In genomic region chr16:28210979-28211505, GRCh38 we compare ENCODE assay signal across 8 cellular contexts. TPM values are rescaled to one million over a fixed set of nuclear protein-coding genes. Genes with fewer than 3 reads are reported as not detected.
DNase-seq lines count a peak whose midpoint lies in the region; ATAC-seq and TF ChIP-seq lines count a peak whose summit lies in the region.

No MANE protein-coding gene starts in this region.

- H3K27ac ChIP-seq in GM23338 (ENCODE audit: low read depth) = no peak overlapping the region
- peak overlapping the region; percentile 52 for H3K27ac ChIP-seq in layer of hippocampus (ENCODE audit: low read depth, low read length)

- H2AFZ ChIP-seq in GM23338 = peak overlapping the region; percentile 32; the same call in 1 of the 2 replicates

- H3K4me3 ChIP-seq in GM23338 (peak overlapping the region; percentile 90), choroid plexus epithelial cell (ENCODE audit: low read depth, low read length) (peak overlapping the region; percentile 83)

- no peaks in the 10 kb centered on the region for H3K27me3 ChIP-seq in GM23338 (ENCODE audit: insufficient read depth)
- no peaks in the 10 kb centered on the region for H3K27me3 ChIP-seq in layer of hippocampus (ENCODE audit: control insufficient read depth, insufficient read depth, low read length)

- peaks cover 29% of the 10 kb centered on the region for H4K20me1 ChIP-seq in GM23338 (replicated peaks; ENCODE audit: insufficient read depth)

- H3K79me2 ChIP-seq in GM23338 (replicated peaks; ENCODE audit: insufficient read depth) = peaks cover 53% of the 10 kb centered on the region

- intact Hi-C loops in activated CD4-positive, alpha-beta T cell treated with anti-CD3 and anti-CD28 coated beads for 36 hours (cut with DNase I, micrococcal nuclease) = loop anchor here (1.0 to 5.0 kb wide), 8 partner anchors 16 to 1596 kb away; partner anchors contain the start of genes ATXN2L (in 1 of the 2) and MAZ (in 1 of the 2)

- H3K9me2 ChIP-seq in GM23338 (ENCODE audit: insufficient read depth) = peaks cover 6% of the 10 kb centered on the region; the same call in 1 of the 2 replicates

- peak; percentile 27 for DNase-seq in DMS79 (lab: John Stamatoyannopoulos, UW)
- DNase-seq in GM23338 (ENCODE audit: low spot score) = peak; percentile 58
- peak; percentile 33 for DNase-seq in NCI-H1694 (lab: John Stamatoyannopoulos, UW)
- peak; percentile 87 for DNase-seq in activated CD4-positive, alpha-beta T cell treated with anti-CD3 and anti-CD28 coated beads for 36 hours
- DNase-seq in choroid plexus epithelial cell (ENCODE audit: low read depth) = peak; percentile 71
- peak; percentile 66 to 68 for DNase-seq in stimulated activated CD4-positive, alpha-beta T cell treated with anti-CD3 and anti-CD28 coated beads, Interleukin-15, amount 100 ng/mL, for 48 hours (ENCODE audit: low read depth in 2 of 2)

- H3K27me3 Mint-ChIP-seq in GM23338 (ENCODE audit: insufficient read depth, low read depth, poor library complexity) = peaks cover 4% of the 10 kb centered on the region
- H3K27me3 Mint-ChIP-seq in activated CD4-positive, alpha-beta T cell treated with anti-CD3 and anti-CD28 coated beads for 36 hours = no peaks in the 10 kb centered on the region

- peaks cover 7% of the 10 kb centered on the region; the same call in 1 of the 2 replicates for H3F3A ChIP-seq in GM23338 (replicated peaks; ENCODE audit: low read depth)

- peaks cover 16% of the 10 kb centered on the region for H3K36me3 ChIP-seq in GM23338 (ENCODE audit: insufficient read depth)

- H3K36me3 Mint-ChIP-seq in GM23338 (ENCODE audit: low read depth) = peaks cover 29% of the 10 kb centered on the region
- peaks cover 38% of the 10 kb centered on the region for H3K36me3 Mint-ChIP-seq in activated CD4-positive, alpha-beta T cell treated with anti-CD3 and anti-CD28 coated beads for 36 hours (ENCODE audit: low read depth)

- peak overlapping the region; percentile 76 for H3K4me3 Mint-ChIP-seq in GM23338
- H3K4me3 Mint-ChIP-seq in activated CD4-positive, alpha-beta T cell treated with anti-CD3 and anti-CD28 coated beads for 36 hours = peak overlapping the region; percentile 96

- peaks cover 22% of the 10 kb centered on the region for H3K4me1 Mint-ChIP-seq in GM23338
- H3K4me1 Mint-ChIP-seq in activated CD4-positive, alpha-beta T cell treated with anti-CD3 and anti-CD28 coated beads for 36 hours = peaks cover 37% of the 10 kb centered on the region

- peak overlapping the region; percentile 100 for H3K4me2 ChIP-seq in GM23338

- no peaks in the 10 kb centered on the region; the same call in 2 of the 3 replicates for H3K9me3 Mint-ChIP-seq in GM23338
- H3K9me3 Mint-ChIP-seq in activated CD4-positive, alpha-beta T cell treated with anti-CD3 and anti-CD28 coated beads for 36 hours (ENCODE audit: low read depth) = peaks cover 2% of the 10 kb centered on the region

- 0 out of 2 replicates have a peak overlapping the region, but pooled peaks have one; percentile 36 for H3K27ac Mint-ChIP-seq in GM23338
- peak overlapping the region; percentile 95 for H3K27ac Mint-ChIP-seq in activated CD4-positive, alpha-beta T cell treated with anti-CD3 and anti-CD28 coated beads for 36 hours

- POLR2A ChIA-PET in activated CD4-positive, alpha-beta T cell treated with anti-CD3 and anti-CD28 coated beads for 36 hours (lab: Charles Lee) = interaction anchor here (0.9 to 5.0 kb wide), 3 partner anchors 9 to 17 kb away, joined by 3 to 36 read pairs (median 4); no protein-coding TSS in a partner anchor

- peaks cover 21% of the 10 kb centered on the region for H3K4me1 ChIP-seq in GM23338 (ENCODE audit: insufficient read depth)

- ATAC-seq in GM23338 (peak; percentile 69), HG03378 (IDR thresholded peaks at IDR 0.05; ENCODE audit: unreplicated experiment) (no peak)
- peak; percentile 69 for ATAC-seq in activated CD4-positive, alpha-beta T cell treated with anti-CD3 and anti-CD28 coated beads for 36 hours

- CTCF ChIA-PET in activated CD4-positive, alpha-beta T cell treated with anti-CD3 and anti-CD28 coated beads for 36 hours (lab: Charles Lee) = interaction anchor here (0.6 to 2.2 kb wide), 5 partner anchors 14 to 105 kb away, joined by 3 to 13 read pairs (median 4); no protein-coding TSS in a partner anchor

- TF ChIP-seq CTCF in GM23338 (conservative IDR thresholded peaks at IDR 0.05; ENCODE audit: low read depth in 2 of 2) (no peak), choroid plexus epithelial cell (conservative IDR thresholded peaks at IDR 0.05; ENCODE audit: low read depth, low read length) (no peak)

TF ChIP-seq in GM23338, 12 proteins besides CTCF, POLR2A, EP300 and RAD21:
- TF ChIP-seq CREB1 (CRISPR knock-in tag; IDR thresholded peaks at IDR 0.05; ENCODE audit: low read depth) = 0 out of 2 replicates have a peak, but pooled peaks have one; percentile 13
- TF ChIP-seq NANOG (IDR thresholded peaks at IDR 0.05; ENCODE audit: borderline replicate concordance) = no peak
TF ChIP-seq in GM23338: peak in this region for 1.

RNA-seq across cellular contexts. Expression of gene XPO6, which starts 0.7 kb away (rescaled TPM):
- 116 and 178 TPM in 2 replicates for total RNA-seq in GM23338 (2014; rRNA removed; shearing (Covaris generic))
- polyA plus RNA-seq in GM23338 (2016; fragmentation: Nextera tagmentation; extraction: Ambion mirVana) = 83.9 and 89.8 TPM in 2 replicates
- 100 to 1,000 TPM; 241 to 368 TPM for total RNA-seq in activated CD4-positive, alpha-beta T cell treated with anti-CD3 and anti-CD28 coated beads for 36 hours

Comparison
In these comparisons a context has a peak if more than half of its experiments do, and no peak if none do; other contexts are left out.
1. DNase-seq: peak in every context shown above with its lines; median percentile 87 in activated CD4-positive, alpha-beta T cell treated with anti-CD3 and anti-CD28 coated beads for 36 hours; 71 in choroid plexus epithelial cell; 67 in stimulated activated CD4-positive, alpha-beta T cell treated with anti-CD3 and anti-CD28 coated beads, Interleukin-15, amount 100 ng/mL, for 48 hours; 58 in GM23338; 33 in NCI-H1694; 27 in DMS79.